21 cellular contexts compared by ENCODE assay signal in the genomic region with DNA sequence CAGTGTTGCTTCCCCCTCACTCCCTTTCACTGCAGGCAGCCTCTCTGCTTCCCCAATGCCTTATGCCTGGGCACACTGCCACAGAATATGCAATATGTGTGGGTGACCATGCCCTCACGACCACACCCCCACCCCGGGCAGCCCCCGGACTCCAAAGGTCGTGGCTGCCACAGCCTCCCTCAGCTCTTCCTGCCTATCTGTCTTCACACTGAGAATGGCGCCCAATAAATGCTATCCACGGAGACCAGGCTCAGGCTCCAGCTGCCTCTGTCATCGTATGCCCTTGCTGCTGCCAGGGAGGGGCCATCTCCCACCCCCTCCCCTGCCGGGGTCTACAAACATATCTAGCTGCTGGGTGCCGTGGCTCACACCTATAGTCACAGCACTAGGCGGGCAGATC. TPM values are rescaled to one million over a fixed set of nuclear protein-coding genes. Genes with fewer than 3 reads are reported as not detected.
"Had no signal": no experiment of that assay in that cellular context is flagged by ENCODE, and none has a peak within 500 bp of the region (broad histone marks: within the 10 kb centered on the region; RNA-seq: fewer than 3 reads in every experiment).

No MANE protein-coding gene starts in this region.

- H3K27me3 ChIP-seq: colonic mucosa, thyroid gland had no signal

- H3K4me3 ChIP-seq: colonic mucosa, gastrocnemius medialis, left ventricle myocardium inferior, lower lobe of right lung, stomach, thyroid gland had no signal

- ATAC-seq: gastrocnemius medialis; lower lobe of right lung; natural killer cell treated with Interleukin-12 subunit alpha and Interleukin-12 subunit beta and Interleukin-15 and Interleukin-18, amount 100 ng/mL, for 72 hours; sciatic nerve had no signal

- H3K4me1 ChIP-seq: colonic mucosa, lower lobe of right lung had no signal

- H3K36me3 ChIP-seq: colonic mucosa, gastrocnemius medialis, left ventricle myocardium inferior, lower lobe of right lung, thyroid gland had no signal

- H3K27ac ChIP-seq: colonic mucosa, epithelial cell of prostate, gastrocnemius medialis, left ventricle myocardium inferior, lower lobe of right lung, parathyroid adenoma, stomach, thyroid gland had no signal

- DNase-seq: colonic mucosa; effector CD8-positive, alpha-beta T cell; endodermal cell; foreskin fibroblast; gastrocnemius medialis; head of caudate nucleus; left cardiac atrium; left ventricle myocardium inferior; lower lobe of right lung; naive B cell; stimulated activated CD4-positive, alpha-beta T cell treated with anti-CD3 and anti-CD28 coated beads, Interleukin-2, amount 100 ng/mL, for 24 hours; stimulated activated CD4-positive, alpha-beta T cell treated with anti-CD3 and anti-CD28 coated beads, Interleukin-4, amount 100 ng/mL, for 24 hours; stimulated activated naive CD4-positive, alpha-beta T cell treated with Interleukin-2 at 50 U/mL for 16 hours; stomach; thyroid gland; trophoblast cell had no signal

- H3K9ac ChIP-seq: parathyroid adenoma had no signal

- H3K9me3 ChIP-seq: colonic mucosa, gastrocnemius medialis, left ventricle myocardium inferior, lower lobe of right lung, stomach, thyroid gland had no signal

RNA-seq across cellular contexts. Expression of gene KCNK3, which starts 38.4 kb away (rescaled TPM):
- total RNA-seq: endodermal cell; natural killer cell treated with Interleukin-12 subunit alpha and Interleukin-12 subunit beta and Interleukin-15 and Interleukin-18, amount 100 ng/mL, for 72 hours; osteoblast had no signal
